Comparison of ENCODE assay signal across 8 cellular contexts in the genomic region with DNA sequence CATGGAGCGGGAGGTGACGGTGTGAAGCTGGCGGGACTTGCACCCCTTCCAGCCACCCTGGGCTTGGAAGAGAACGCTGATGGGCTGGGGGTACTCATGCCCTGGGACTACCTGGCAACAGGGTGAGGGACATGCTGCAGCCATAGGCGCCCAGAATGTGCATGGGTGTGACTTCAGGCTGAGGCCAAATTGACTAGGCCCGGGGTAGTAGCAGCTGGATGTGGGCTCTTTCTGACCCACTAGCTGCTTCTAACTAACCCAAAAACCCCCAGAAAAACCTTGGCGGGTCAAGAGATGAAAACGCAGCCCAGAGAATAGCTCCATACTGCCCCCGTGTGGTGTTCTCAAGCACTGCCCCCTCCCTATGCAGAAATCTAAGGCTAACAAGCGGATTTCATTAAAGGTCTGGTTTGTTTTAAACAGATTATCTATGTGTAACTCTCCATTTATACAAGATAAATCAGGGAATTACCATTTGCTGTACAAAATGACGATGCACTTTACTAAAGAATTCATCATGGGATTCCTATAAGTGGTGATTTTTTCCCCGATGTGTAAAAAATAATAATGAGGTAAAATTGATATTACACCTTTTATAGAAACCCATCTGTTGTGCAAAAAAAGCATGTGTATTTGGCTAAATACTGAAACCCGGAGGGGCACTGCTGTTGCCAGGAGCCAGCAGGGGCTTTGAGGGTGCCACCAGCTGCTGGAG. TPM values are rescaled to one million over a fixed set of nuclear protein-coding genes. Genes with fewer than 3 reads are reported as not detected.
DNase-seq lines count a peak whose midpoint lies in the region; ATAC-seq and TF ChIP-seq lines count a peak whose summit lies in the region.

No MANE protein-coding gene starts in this region.

- H3K4me1 ChIP-seq in HUES48 (ENCODE audit: control insufficient read depth, insufficient read depth, low read length) (peaks cover 39% of the 10 kb centered on the region), SK-N-SH (ENCODE audit: control insufficient read depth in 1 of 2, insufficient read depth in 2 of 2, low read depth in 1 of 2, low read length in 1 of 2) (peaks cover 35 to 45% of the 10 kb centered on the region in 2 experiments)

- CTCF ChIA-PET in SK-N-SH (lab: Yijun Ruan, JAX) = interaction anchor here (0.6 to 6.2 kb wide), 67 partner anchors 8 to 389 kb away, joined by 3 to 122 read pairs (median 6); a partner anchor contains a TSS

- H3K36me3 ChIP-seq in HUES48 (ENCODE audit: control insufficient read depth, insufficient read depth, low read length) = no peaks in the 10 kb centered on the region
- peaks cover 9 to 37% of the 10 kb centered on the region in 2 experiments for H3K36me3 ChIP-seq in SK-N-SH (replicated peaks in 1 of 2; ENCODE audit: control insufficient read depth in 1 of 2, insufficient read depth in 2 of 2, low read length in 1 of 2)

- TF ChIP-seq CTCF in SK-N-SH (IDR thresholded peaks at IDR 0.05) (peak; percentile 100), astrocyte of the spinal cord (IDR thresholded peaks at IDR 0.05; ENCODE audit: low read depth, low read length) (peak; percentile 95)

- no peaks in the 10 kb centered on the region for H3K9me2 ChIP-seq in SK-N-SH

- peak overlapping the region; percentile 90 for H3K4me2 ChIP-seq in SK-N-SH

- H3K4me3 ChIP-seq in HUES48 (ENCODE audit: low read depth, low read length) = peak overlapping the region; percentile 50; the same call in 1 of the 2 replicates
- peak overlapping the region; percentile 39 to 46; a peak in 2 of 4 replicates for H3K4me3 ChIP-seq in SK-N-SH (ENCODE audit: low read depth in 2 of 2, low read length in 1 of 2)
- no peak overlapping the region for H3K4me3 ChIP-seq in astrocyte of the spinal cord (ENCODE audit: low read depth, low read length)

- H2AFZ ChIP-seq in SK-N-SH (ENCODE audit: low read depth) = no peak overlapping the region

- H3K79me2 ChIP-seq in SK-N-SH (ENCODE audit: insufficient read depth) = peaks cover 28% of the 10 kb centered on the region

- peak in 1 of 2 experiments; percentile 59; a peak in 2 of 4 replicates for TF ChIP-seq EP300 in SK-N-SH (IDR thresholded peaks at IDR 0.05; ENCODE audit: borderline replicate concordance in 1 of 2, low read depth in 1 of 2, low read length in 1 of 2)

- ATAC-seq in HG03565 (IDR thresholded peaks at IDR 0.05; ENCODE audit: unreplicated experiment) = no peak

- POLR2A ChIA-PET in SK-N-SH (lab: Yijun Ruan, JAX) = interaction anchor here (0.6 to 3.7 kb wide), 4 partner anchors 8 to 32 kb away, joined by 3 to 20 read pairs (median 10); a partner anchor contains a TSS

- WGBS in SK-N-SH (ENCODE audit: low lambda C conversion rate) = 39% methylated on average over 13 of the region's 13 CpGs

- H3K9ac ChIP-seq in HUES48 (ENCODE audit: low read depth, low read length) = no peak overlapping the region
- H3K9ac ChIP-seq in SK-N-SH = no peak overlapping the region

- H3F3A ChIP-seq in SK-N-SH (replicated peaks; ENCODE audit: insufficient read depth) = peaks cover 39% of the 10 kb centered on the region

- H3K27ac ChIP-seq in HUES48 (ENCODE audit: low read depth, low read length) = no peak overlapping the region
- H3K27ac ChIP-seq in SK-N-SH (ENCODE audit: low read depth in 2 of 2, low read length in 1 of 2) = peak overlapping the region in 1 of 2 experiments; percentile 59; a peak in 1 of 4 replicates

- in situ Hi-C loops in astrocyte of the spinal cord (cut with HindIII; ENCODE audit: low sequenced_read_pairs) = no loop called here

- TF ChIP-seq RAD21 in SK-N-SH (IDR thresholded peaks at IDR 0.05; ENCODE audit: low read length) = peak; percentile 77

- H3K9me3 ChIP-seq in HUES48 (ENCODE audit: control insufficient read depth, insufficient read depth, low read length) (no peaks in the 10 kb centered on the region), SK-N-SH (no peaks in the 10 kb centered on the region)

- DNase-seq in DMS114 treated with DMSO at 0.1 percent for 48 hours (lab: John Stamatoyannopoulos, UW; ENCODE audit: unreplicated experiment) (peak; percentile 26), SK-N-SH (peak; percentile 93), astrocyte of the spinal cord (ENCODE audit: low read depth, low spot score) (peak; percentile 35), iPS-NIHi7 (ENCODE audit: extremely low spot score) (peak; percentile 66), islet precursor cell (no peak)
- peak; percentile 55 for DNase-seq in stimulated activated CD4-positive, alpha-beta T cell treated with anti-CD3 and anti-CD28 coated beads, Interleukin-4, amount 100 ng/mL, for 1 hour

- H3K27me3 ChIP-seq in HUES48 (ENCODE audit: control insufficient read depth, insufficient read depth, low read length) = peaks cover 45% of the 10 kb centered on the region
- no peaks in the 10 kb centered on the region for H3K27me3 ChIP-seq in SK-N-SH (ENCODE audit: insufficient read depth)

- peaks cover 24% of the 10 kb centered on the region for H4K20me1 ChIP-seq in SK-N-SH (ENCODE audit: insufficient read depth)

TF ChIP-seq in SK-N-SH, 30 proteins besides CTCF, POLR2A, EP300 and RAD21:
- TF ChIP-seq CHD2 (IDR thresholded peaks at IDR 0.05; ENCODE audit: low read length, partially characterized antibody) (peak; percentile 50), POLR2AphosphoS5 (IDR thresholded peaks at IDR 0.05; ENCODE audit: low read depth, low read length) (0 out of 2 replicates have a peak, but pooled peaks have one; percentile 16), RFX5 (IDR thresholded peaks at IDR 0.05; ENCODE audit: low read length) (0 out of 2 replicates have a peak, but pooled peaks have one; percentile 31), YY1 (IDR thresholded peaks at IDR 0.05; ENCODE audit: low read depth) (no peak), TEAD4 (IDR thresholded peaks at IDR 0.05; ENCODE audit: borderline replicate concordance, insufficient read depth) (no peak), GATA2 (CRISPR knock-in tag; IDR thresholded peaks at IDR 0.05) (peak; percentile 41; the same call in 1 of the 2 replicates), SMC3 (IDR thresholded peaks at IDR 0.05; ENCODE audit: low read depth, low read length) (peak; percentile 61), TAF1 (IDR thresholded peaks at IDR 0.05; ENCODE audit: borderline replicate concordance, low read depth, low read length) (no peak), MXI1 (IDR thresholded peaks at IDR 0.05; ENCODE audit: low read depth, low read length) (0 out of 2 replicates have a peak, but pooled peaks have one; percentile 38), RCOR1 (IDR thresholded peaks at IDR 0.05; ENCODE audit: low read length) (peak; percentile 95)
- TF ChIP-seq, protein P1, sequence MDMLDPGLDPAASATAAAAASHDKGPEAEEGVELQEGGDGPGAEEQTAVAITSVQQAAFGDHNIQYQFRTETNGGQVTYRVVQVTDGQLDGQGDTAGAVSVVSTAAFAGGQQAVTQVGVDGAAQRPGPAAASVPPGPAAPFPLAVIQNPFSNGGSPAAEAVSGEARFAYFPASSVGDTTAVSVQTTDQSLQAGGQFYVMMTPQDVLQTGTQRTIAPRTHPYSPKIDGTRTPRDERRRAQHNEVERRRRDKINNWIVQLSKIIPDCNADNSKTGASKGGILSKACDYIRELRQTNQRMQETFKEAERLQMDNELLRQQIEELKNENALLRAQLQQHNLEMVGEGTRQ (IDR thresholded peaks at IDR 0.05; ENCODE audit: borderline replicate concordance, low read depth, low read length) = no peak
- TF ChIP-seq, protein P2, sequence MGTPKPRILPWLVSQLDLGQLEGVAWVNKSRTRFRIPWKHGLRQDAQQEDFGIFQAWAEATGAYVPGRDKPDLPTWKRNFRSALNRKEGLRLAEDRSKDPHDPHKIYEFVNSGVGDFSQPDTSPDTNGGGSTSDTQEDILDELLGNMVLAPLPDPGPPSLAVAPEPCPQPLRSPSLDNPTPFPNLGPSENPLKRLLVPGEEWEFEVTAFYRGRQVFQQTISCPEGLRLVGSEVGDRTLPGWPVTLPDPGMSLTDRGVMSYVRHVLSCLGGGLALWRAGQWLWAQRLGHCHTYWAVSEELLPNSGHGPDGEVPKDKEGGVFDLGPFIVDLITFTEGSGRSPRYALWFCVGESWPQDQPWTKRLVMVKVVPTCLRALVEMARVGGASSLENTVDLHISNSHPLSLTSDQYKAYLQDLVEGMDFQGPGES (IDR thresholded peaks at IDR 0.05; ENCODE audit: low read depth, low read length) = no peak
TF ChIP-seq in SK-N-SH: peak in this region for 7.

RNA-seq across cellular contexts. Expression of a gene that starts 4.2 kb away (rescaled TPM):
- polyA plus RNA-seq in SK-N-SH (2012; rRNA removed) = 60.5 and 62.8 TPM in 2 replicates
- polyA plus RNA-seq in SK-N-SH (2012; cell fraction: cytosol; rRNA removed) = 30.4 and 41.6 TPM in 2 replicates
- 239 and 265 TPM in 2 replicates for polyA plus RNA-seq in SK-N-SH (2012; cell fraction: nucleus; rRNA removed)

RNA-seq across cellular contexts. Expression of a gene that starts 12.0 kb away (rescaled TPM):
- polyA plus RNA-seq in SK-N-SH (2012; rRNA removed) = 60.4 and 68.6 TPM in 2 replicates
- polyA plus RNA-seq in SK-N-SH (2012; cell fraction: cytosol; rRNA removed) = 27.8 and 47.3 TPM in 2 replicates
- 143 and 144 TPM in 2 replicates for polyA plus RNA-seq in SK-N-SH (2012; cell fraction: nucleus; rRNA removed)

RNA-seq across cellular contexts. Expression of a gene that starts 17.3 kb away (rescaled TPM):
- 75.4 and 102 TPM in 2 replicates for polyA plus RNA-seq in SK-N-SH (2012; rRNA removed)
- polyA plus RNA-seq in SK-N-SH (2012; cell fraction: cytosol; rRNA removed) = 49.9 and 79.5 TPM in 2 replicates
- polyA plus RNA-seq in SK-N-SH (2012; cell fraction: nucleus; rRNA removed) = 69.6 and 89.1 TPM in 2 replicates

RNA-seq across cellular contexts. Expression of a gene that starts 34.0 kb away (rescaled TPM):
- not detected in 2 replicates for polyA plus RNA-seq in SK-N-SH (2012; rRNA removed)
- polyA plus RNA-seq in SK-N-SH (2012; cell fraction: cytosol; rRNA removed) = not detected in 2 replicates
- 0.73 TPM in 1 of 2 replicates, not detected in the other for polyA plus RNA-seq in SK-N-SH (2012; cell fraction: nucleus; rRNA removed)

RNA-seq across cellular contexts. Expression of a gene that starts 57.3 kb away (rescaled TPM):
- polyA plus RNA-seq in SK-N-SH (2012; rRNA removed) = not detected in 2 replicates
- polyA plus RNA-seq in SK-N-SH (2012; cell fraction: cytosol; rRNA removed) = not detected in 2 replicates
- not detected in 2 replicates for polyA plus RNA-seq in SK-N-SH (2012; cell fraction: nucleus; rRNA removed)
